In the genomic region with DNA sequence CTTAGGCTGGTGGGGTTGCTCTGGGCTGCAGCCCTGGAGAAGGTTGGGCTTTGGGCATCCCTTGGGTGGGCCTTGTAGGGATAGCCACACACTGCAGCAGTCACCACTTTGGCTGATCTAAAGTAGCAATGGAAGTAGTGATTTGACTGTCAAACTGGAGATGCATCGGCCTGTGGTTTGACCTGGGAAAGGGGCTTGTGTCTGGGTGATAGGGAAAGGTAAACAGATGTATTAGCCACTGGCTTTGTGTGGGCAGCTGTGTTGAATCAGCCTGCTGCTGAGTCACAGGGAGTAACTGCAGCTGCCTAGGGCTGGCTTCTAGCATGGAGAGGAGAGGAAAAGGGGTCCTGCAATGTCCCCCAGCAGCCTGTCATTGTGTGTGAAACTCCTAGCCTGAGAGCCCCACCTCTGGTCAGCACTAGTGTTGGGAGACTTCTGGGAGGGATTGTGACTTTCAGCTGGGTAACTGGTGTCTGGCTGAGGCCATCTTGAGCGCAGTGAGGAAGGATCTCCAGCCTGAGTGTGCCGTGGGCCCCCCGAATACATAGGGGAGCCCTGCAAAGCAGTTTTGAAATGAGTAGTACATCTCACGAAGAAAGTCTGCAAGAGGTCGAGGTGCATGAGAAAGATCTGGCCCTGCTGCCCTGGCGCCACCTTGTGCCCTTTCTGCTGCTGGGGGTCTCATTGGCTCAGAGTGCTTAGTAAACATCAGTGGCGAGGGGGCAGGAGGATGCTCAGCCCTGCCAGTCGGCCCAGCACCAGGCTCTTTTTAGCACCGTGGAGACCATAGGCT, we compare ENCODE assay signal across 8 cellular contexts.
DNase-seq lines count a peak whose midpoint lies in the region; ATAC-seq, FAIRE-seq and TF ChIP-seq lines count a peak whose summit lies in the region.

No MANE protein-coding gene starts in this region.

- DNase-seq in BJ (ENCODE audit: low read depth), result peak; percentile 43
- peak; percentile 36 for DNase-seq in NCI-H226
- DNase-seq in fibroblast of pulmonary artery (ENCODE audit: low read depth), result peak; percentile 49
- no peak for DNase-seq in stimulated activated naive CD4-positive, alpha-beta T cell (lab: John Stamatoyannopoulos, UW)
- DNase-seq in frontal cortex (ENCODE audit: low spot score in 2 of 2), result no peak
- no peak for DNase-seq in NCI-H2227 (lab: John Stamatoyannopoulos, UW; ENCODE audit: unreplicated experiment)
- no peak for DNase-seq in NCI-H2081 treated with DMSO at 0.1 percent for 48 hours (lab: John Stamatoyannopoulos, UW)

- POLR2A ChIA-PET in BJ (lab: Charles Lee), result no interaction called here

- peak; percentile 81 for ATAC-seq in GM18868 (IDR thresholded peaks at IDR 0.05; ENCODE audit: unreplicated experiment)

- TF ChIP-seq CTCF in BJ (IDR thresholded peaks at IDR 0.05; ENCODE audit: insufficient read depth, low read depth, low read length) (0 out of 2 replicates have a peak, but pooled peaks have one; percentile 1), fibroblast of pulmonary artery (IDR thresholded peaks at IDR 0.05; ENCODE audit: low read length, missing control alignments) (no peak)

- H3K27me3 ChIP-seq in BJ (ENCODE audit: control insufficient read depth, insufficient read depth, low read length), result no peaks in the 10 kb centered on the region

- no peak for FAIRE-seq in frontal cortex (lab: Jason Lieb, UNC)

- no peak overlapping the region for H3K4me3 ChIP-seq in BJ (ENCODE audit: low read depth, low read length)
- no peak overlapping the region for H3K4me3 ChIP-seq in fibroblast of pulmonary artery (replicated peaks; ENCODE audit: low read depth, low read length)

- CTCF ChIA-PET in BJ (lab: Yijun Ruan, JAX), result interaction anchor here (1.5 kb wide), 1 partner anchor 13 kb away, joined by 4 read pairs; no protein-coding TSS in a partner anchor

- H3K36me3 ChIP-seq in BJ (ENCODE audit: control insufficient read depth, insufficient read depth, low read length), result no peaks in the 10 kb centered on the region

Comparison
In these comparisons a context has a peak if more than half of its experiments do, and no peak if none do; other contexts are left out.
1. DNase-seq: peak in BJ (single experiment), NCI-H226 (single experiment) and fibroblast of pulmonary artery (single experiment); none in stimulated activated naive CD4-positive, alpha-beta T cell (0 of 6), frontal cortex (0 of 2), NCI-H2227 (single experiment) and NCI-H2081 treated with DMSO at 0.1 percent for 48 hours (single experiment).